Comparison of ENCODE assay signal across 1 cellular context in the genomic region with DNA sequence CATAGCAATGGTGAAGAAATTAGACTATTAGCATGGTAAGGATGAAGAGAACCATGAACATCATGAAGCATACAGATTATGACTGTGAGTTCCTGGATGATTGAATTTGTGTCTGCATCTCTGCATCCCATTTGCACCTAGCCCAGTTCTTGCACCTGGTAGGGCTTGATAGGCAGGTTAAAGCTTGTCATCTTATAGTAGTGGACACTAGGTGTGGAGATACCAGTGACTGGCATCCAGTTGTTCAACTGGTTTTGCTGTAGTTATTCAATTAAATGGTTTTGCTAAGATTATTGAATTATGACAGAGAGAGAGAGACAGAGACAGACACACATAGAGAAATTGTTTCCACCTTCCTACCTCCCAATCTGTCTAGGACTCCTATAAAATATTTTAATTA.
TF ChIP-seq lines count a peak whose summit lies in the region.

No MANE protein-coding gene starts in this region.

TF ChIP-seq in H1, 55 proteins besides CTCF, POLR2A, EP300 and RAD21 (continued from another document):
- TF ChIP-seq HDAC2 (IDR thresholded peaks at IDR 0.05; ENCODE audit: borderline replicate concordance in 1 of 2, low read depth in 2 of 2, low read length in 2 of 2) (no peak), RBBP5 (IDR thresholded peaks at IDR 0.05; ENCODE audit: borderline replicate concordance, low read depth, low read length) (no peak), POLR2AphosphoS5 (IDR thresholded peaks at IDR 0.05; ENCODE audit: low read depth, low read length) (no peak), KDM5A (IDR thresholded peaks at IDR 0.05; ENCODE audit: low read length) (no peak), SRF (IDR thresholded peaks at IDR 0.05; ENCODE audit: low read depth, low read length) (no peak), KDM4A (IDR thresholded peaks at IDR 0.05; ENCODE audit: low read depth, low read length, severe bottlenecking) (no peak), BRCA1 (IDR thresholded peaks at IDR 0.05; ENCODE audit: low read depth, low read length) (no peak), HDAC6 (IDR thresholded peaks at IDR 0.05; ENCODE audit: low read depth, low read length) (no peak), EZH2 (IDR thresholded peaks at IDR 0.05; ENCODE audit: low read depth, low read length, severe bottlenecking) (no peak), GTF2F1 (IDR thresholded peaks at IDR 0.05; ENCODE audit: borderline replicate concordance, low read depth, low read length) (no peak), TEAD4 (IDR thresholded peaks at IDR 0.05; ENCODE audit: low read depth, low read length) (no peak)
- TF ChIP-seq, protein P1, sequence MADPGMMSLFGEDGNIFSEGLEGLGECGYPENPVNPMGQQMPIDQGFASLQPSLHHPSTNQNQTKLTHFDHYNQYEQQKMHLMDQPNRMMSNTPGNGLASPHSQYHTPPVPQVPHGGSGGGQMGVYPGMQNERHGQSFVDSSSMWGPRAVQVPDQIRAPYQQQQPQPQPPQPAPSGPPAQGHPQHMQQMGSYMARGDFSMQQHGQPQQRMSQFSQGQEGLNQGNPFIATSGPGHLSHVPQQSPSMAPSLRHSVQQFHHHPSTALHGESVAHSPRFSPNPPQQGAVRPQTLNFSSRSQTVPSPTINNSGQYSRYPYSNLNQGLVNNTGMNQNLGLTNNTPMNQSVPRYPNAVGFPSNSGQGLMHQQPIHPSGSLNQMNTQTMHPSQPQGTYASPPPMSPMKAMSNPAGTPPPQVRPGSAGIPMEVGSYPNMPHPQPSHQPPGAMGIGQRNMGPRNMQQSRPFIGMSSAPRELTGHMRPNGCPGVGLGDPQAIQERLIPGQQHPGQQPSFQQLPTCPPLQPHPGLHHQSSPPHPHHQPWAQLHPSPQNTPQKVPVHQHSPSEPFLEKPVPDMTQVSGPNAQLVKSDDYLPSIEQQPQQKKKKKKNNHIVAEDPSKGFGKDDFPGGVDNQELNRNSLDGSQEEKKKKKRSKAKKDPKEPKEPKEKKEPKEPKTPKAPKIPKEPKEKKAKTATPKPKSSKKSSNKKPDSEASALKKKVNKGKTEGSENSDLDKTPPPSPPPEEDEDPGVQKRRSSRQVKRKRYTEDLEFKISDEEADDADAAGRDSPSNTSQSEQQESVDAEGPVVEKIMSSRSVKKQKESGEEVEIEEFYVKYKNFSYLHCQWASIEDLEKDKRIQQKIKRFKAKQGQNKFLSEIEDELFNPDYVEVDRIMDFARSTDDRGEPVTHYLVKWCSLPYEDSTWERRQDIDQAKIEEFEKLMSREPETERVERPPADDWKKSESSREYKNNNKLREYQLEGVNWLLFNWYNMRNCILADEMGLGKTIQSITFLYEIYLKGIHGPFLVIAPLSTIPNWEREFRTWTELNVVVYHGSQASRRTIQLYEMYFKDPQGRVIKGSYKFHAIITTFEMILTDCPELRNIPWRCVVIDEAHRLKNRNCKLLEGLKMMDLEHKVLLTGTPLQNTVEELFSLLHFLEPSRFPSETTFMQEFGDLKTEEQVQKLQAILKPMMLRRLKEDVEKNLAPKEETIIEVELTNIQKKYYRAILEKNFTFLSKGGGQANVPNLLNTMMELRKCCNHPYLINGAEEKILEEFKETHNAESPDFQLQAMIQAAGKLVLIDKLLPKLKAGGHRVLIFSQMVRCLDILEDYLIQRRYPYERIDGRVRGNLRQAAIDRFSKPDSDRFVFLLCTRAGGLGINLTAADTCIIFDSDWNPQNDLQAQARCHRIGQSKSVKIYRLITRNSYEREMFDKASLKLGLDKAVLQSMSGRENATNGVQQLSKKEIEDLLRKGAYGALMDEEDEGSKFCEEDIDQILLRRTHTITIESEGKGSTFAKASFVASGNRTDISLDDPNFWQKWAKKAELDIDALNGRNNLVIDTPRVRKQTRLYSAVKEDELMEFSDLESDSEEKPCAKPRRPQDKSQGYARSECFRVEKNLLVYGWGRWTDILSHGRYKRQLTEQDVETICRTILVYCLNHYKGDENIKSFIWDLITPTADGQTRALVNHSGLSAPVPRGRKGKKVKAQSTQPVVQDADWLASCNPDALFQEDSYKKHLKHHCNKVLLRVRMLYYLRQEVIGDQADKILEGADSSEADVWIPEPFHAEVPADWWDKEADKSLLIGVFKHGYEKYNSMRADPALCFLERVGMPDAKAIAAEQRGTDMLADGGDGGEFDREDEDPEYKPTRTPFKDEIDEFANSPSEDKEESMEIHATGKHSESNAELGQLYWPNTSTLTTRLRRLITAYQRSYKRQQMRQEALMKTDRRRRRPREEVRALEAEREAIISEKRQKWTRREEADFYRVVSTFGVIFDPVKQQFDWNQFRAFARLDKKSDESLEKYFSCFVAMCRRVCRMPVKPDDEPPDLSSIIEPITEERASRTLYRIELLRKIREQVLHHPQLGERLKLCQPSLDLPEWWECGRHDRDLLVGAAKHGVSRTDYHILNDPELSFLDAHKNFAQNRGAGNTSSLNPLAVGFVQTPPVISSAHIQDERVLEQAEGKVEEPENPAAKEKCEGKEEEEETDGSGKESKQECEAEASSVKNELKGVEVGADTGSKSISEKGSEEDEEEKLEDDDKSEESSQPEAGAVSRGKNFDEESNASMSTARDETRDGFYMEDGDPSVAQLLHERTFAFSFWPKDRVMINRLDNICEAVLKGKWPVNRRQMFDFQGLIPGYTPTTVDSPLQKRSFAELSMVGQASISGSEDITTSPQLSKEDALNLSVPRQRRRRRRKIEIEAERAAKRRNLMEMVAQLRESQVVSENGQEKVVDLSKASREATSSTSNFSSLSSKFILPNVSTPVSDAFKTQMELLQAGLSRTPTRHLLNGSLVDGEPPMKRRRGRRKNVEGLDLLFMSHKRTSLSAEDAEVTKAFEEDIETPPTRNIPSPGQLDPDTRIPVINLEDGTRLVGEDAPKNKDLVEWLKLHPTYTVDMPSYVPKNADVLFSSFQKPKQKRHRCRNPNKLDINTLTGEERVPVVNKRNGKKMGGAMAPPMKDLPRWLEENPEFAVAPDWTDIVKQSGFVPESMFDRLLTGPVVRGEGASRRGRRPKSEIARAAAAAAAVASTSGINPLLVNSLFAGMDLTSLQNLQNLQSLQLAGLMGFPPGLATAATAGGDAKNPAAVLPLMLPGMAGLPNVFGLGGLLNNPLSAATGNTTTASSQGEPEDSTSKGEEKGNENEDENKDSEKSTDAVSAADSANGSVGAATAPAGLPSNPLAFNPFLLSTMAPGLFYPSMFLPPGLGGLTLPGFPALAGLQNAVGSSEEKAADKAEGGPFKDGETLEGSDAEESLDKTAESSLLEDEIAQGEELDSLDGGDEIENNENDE (IDR thresholded peaks at IDR 0.05; ENCODE audit: insufficient replicate concordance, low read length): no peak
TF ChIP-seq in H1: peak in this region for 0.
